20 cellular contexts compared by ENCODE assay signal in the genomic region with DNA sequence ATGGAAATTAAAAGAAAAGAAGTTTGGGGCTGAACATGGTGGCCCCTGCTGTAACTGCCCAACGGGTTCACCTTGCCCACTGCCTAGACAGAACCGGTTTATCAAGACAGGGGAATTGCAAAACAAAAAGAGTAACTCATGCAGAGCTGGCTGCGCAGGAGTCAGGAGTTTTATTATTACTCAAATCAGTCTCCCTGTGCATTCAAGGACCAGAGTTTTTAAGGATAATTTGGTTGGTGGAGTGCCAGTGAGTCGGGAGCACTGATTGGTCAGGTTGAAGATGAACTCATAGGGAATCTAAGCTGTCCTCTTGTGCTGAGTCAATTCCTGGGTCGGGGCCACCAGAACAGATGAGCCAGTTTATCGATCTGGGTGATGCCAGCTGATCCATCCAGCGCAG. TPM values are rescaled to one million over a fixed set of nuclear protein-coding genes. Genes with fewer than 3 reads are reported as not detected.
A peak's percentile ranks its signal among the peaks of the same experiment; 100 is the strongest.
DNase-seq lines count a peak whose midpoint lies in the region; ATAC-seq and TF ChIP-seq lines count a peak whose summit lies in the region.
"Had no signal": no experiment of that assay in that cellular context is flagged by ENCODE, and none has a peak within 500 bp of the region (broad histone marks: within the 10 kb centered on the region; RNA-seq: fewer than 3 reads in every experiment).

No MANE protein-coding gene starts in this region.

- no peak; the same call in 1 of the 2 replicates for ATAC-seq in PC-3
- peak; percentile 70 for ATAC-seq in esophagus mucosa
- ATAC-seq in upper lobe of left lung (ENCODE audit: low FRiP score in 2 of 2) = no peak
- ATAC-seq in GM19452 (IDR thresholded peaks at IDR 0.05; ENCODE audit: unreplicated experiment) = no peak
- ATAC-seq: activated naive CD8-positive, alpha-beta T cell treated with anti-CD3 and anti-CD28 coated beads, Interleukin-2, amount 50 U/mL, for 24 hours; activated T-helper 17 cell treated with anti-CD3 and anti-CD28 coated beads, Interleukin-2, amount 50 U/mL, for 72 hours; left colon had no signal

- BruUV-seq in PC-3 (replicated peaks; lab: Mats Ljungman, UMichigan) = no TSS peak

- no peak for TF ChIP-seq CTCF in PC-3 (conservative IDR thresholded peaks at IDR 0.05; ENCODE audit: low read depth, low read length)
- TF ChIP-seq CTCF in upper lobe of left lung (IDR thresholded peaks at IDR 0.05) = no peak

- no peak overlapping the region for H2AFZ ChIP-seq in PC-3 (ENCODE audit: low read length)
- H2AFZ ChIP-seq: neural progenitor cell had no signal

- no peaks in the 10 kb centered on the region for H3K9me2 ChIP-seq in PC-3 (replicated peaks; ENCODE audit: low read length)

- H3K4me1 ChIP-seq in PC-3 (ENCODE audit: insufficient read depth, low read length) = peaks cover 11% of the 10 kb centered on the region
- H3K4me1 ChIP-seq in upper lobe of left lung = peaks cover 0 to 7% (median 5%) of the 10 kb centered on the region in 4 donors
- H3K4me1 ChIP-seq: SJCRH30 had no signal

- POLR2A ChIA-PET in PC-3 (lab: Charles Lee; ENCODE audit: unreplicated experiment) = no interaction called here

- TF ChIP-seq POLR2A in upper lobe of left lung (IDR thresholded peaks at IDR 0.05) = no peak

- peak; percentile 38 for DNase-seq in NCI-H748 (lab: John Stamatoyannopoulos, UW; ENCODE audit: unreplicated experiment)
- no peak for DNase-seq in NCI-H748 treated with DMSO at 0.1 percent for 48 hours (lab: John Stamatoyannopoulos, UW)
- peak; percentile 89 for DNase-seq in PC-3
- peak; percentile 53 for DNase-seq in stromal cell of bone marrow (ENCODE audit: low read depth)
- no peak for DNase-seq in upper lobe of left lung
- DNase-seq in cerebellum (ENCODE audit: low spot score) = no peak
- DNase-seq: activated CD4-positive, CD25-positive, alpha-beta regulatory T cell treated with anti-CD3 and anti-CD28 coated beads, Interleukin-2, amount 50 U/mL, for 72 hours; activated naive CD8-positive, alpha-beta T cell treated with anti-CD3 and anti-CD28 coated beads, Interleukin-2, amount 50 U/mL, for 24 hours; central memory CD4-positive, alpha-beta T cell; effector memory CD4-positive, alpha-beta T cell; foreskin melanocyte; left colon; MM.1S; SJCRH30; testis had no signal

- intact Hi-C loops in PC-3 (cut with micrococcal nuclease) = no loop called here

- no peaks in the 10 kb centered on the region for H3K36me3 ChIP-seq in PC-3 (ENCODE audit: low read depth, low read length)
- H3K36me3 ChIP-seq in upper lobe of left lung = no peaks in the 10 kb centered on the region
- H3K36me3 ChIP-seq: BLaER1, neural progenitor cell, SJCRH30 had no signal

- H3K4me2 ChIP-seq in PC-3 (ENCODE audit: low read length) = peak overlapping the region; percentile 6; the same call in 1 of the 2 replicates
- H3K4me2 ChIP-seq: BLaER1, neural progenitor cell had no signal

- H3K9ac ChIP-seq in PC-3 (ENCODE audit: low read length) = no peak overlapping the region
- H3K9ac ChIP-seq: BLaER1, neural progenitor cell had no signal

- H4K20me1 ChIP-seq in PC-3 (ENCODE audit: low read length) = no peaks in the 10 kb centered on the region
- H4K20me1 ChIP-seq: BLaER1 had no signal

- peaks cover 4% of the 10 kb centered on the region; the same call in 1 of the 2 replicates for H3K79me2 ChIP-seq in PC-3 (ENCODE audit: low read length)

- H3F3A ChIP-seq in PC-3 (ENCODE audit: low read length, unreplicated experiment) = no peaks in the 10 kb centered on the region

- no peaks in the 10 kb centered on the region for H3K27me3 ChIP-seq in PC-3 (ENCODE audit: low read length)
- H3K27me3 ChIP-seq in upper lobe of left lung = no peaks in the 10 kb centered on the region
- H3K27me3 ChIP-seq: BLaER1, SJCRH30, testis had no signal

- H3K27ac ChIP-seq in PC-3 (ENCODE audit: low read length) = no peak overlapping the region
- H3K27ac ChIP-seq in upper lobe of left lung = no peak overlapping the region
- H3K27ac ChIP-seq: BLaER1, neural progenitor cell, SJCRH30, testis had no signal

- TF ChIP-seq EP300 in upper lobe of left lung (IDR thresholded peaks at IDR 0.05) = no peak

- CTCF ChIA-PET in PC-3 (lab: Charles Lee) = no interaction called here

- 66 to 71% methylated on average over 6 to 7 of the region's 7 CpGs for WGBS in upper lobe of left lung, 2 donors

- H3K9me3 ChIP-seq in PC-3 (ENCODE audit: low read length) = no peaks in the 10 kb centered on the region
- H3K9me3 ChIP-seq in upper lobe of left lung = no peaks in the 10 kb centered on the region
- H3K9me3 ChIP-seq: SJCRH30, testis had no signal

- H3K4me3 ChIP-seq in PC-3 (ENCODE audit: low read length) = no peak overlapping the region
- H3K4me3 ChIP-seq in upper lobe of left lung = no peak overlapping the region
- H3K4me3 ChIP-seq: BLaER1, neural progenitor cell, SJCRH30, testis had no signal

RNA-seq across cellular contexts. Expression of gene SCPEP1, which starts 4.4 kb away (rescaled TPM):
- total RNA-seq in PC-3 (2014; rRNA removed) (56.0 and 73.3 TPM in 2 replicates), esophagus mucosa (68.1 TPM), upper lobe of left lung (100 to 1,000 TPM in 5 of 6 donors, 10 to 100 TPM in 1; 96.4 to 172 (median 133) TPM), cerebellum (4.9 TPM)

RNA-seq across cellular contexts. Expression of gene COIL, which starts 12.7 kb away (rescaled TPM):
- total RNA-seq in PC-3 (2014; rRNA removed) (22.3 and 22.9 TPM in 2 replicates), esophagus mucosa (9.8 TPM), upper lobe of left lung (10 to 100 TPM in 2 of 6 donors, 1 to 10 TPM in 4; 6.1 to 16.6 (median 9.5) TPM), cerebellum (16.8 TPM)

RNA-seq across cellular contexts. Expression of gene TRIM25, which starts 59.7 kb away (rescaled TPM):
- total RNA-seq in PC-3 (2014; rRNA removed) (44.0 and 60.2 TPM in 2 replicates), esophagus mucosa (50.6 TPM), upper lobe of left lung (100 to 1,000 TPM in 2 of 6 donors, 10 to 100 TPM in 4; 66.7 to 294 (median 83.0) TPM), cerebellum (6.3 TPM)

Comparison
In these comparisons a context has a peak if more than half of its experiments do, and no peak if none do; other contexts are left out.
1. DNase-seq: peak in NCI-H748 (single experiment), PC-3 (single experiment) and stromal cell of bone marrow (single experiment); none in NCI-H748 treated with DMSO at 0.1 percent for 48 hours (single experiment), upper lobe of left lung (0 of 2) and cerebellum (single experiment).